8 cellular contexts compared by ENCODE assay signal in genomic region chr6:149934249-149935156, GRCh38. TPM values are rescaled to one million over a fixed set of nuclear protein-coding genes. Genes with fewer than 3 reads are reported as not detected.
DNase-seq lines count a peak whose midpoint lies in the region; ATAC-seq lines count a peak whose summit lies in the region.

No MANE protein-coding gene starts in this region.

- ATAC-seq in left lobe of liver, result peak; percentile 89
- ATAC-seq in HG03039 (IDR thresholded peaks at IDR 0.05; ENCODE audit: unreplicated experiment), result no peak

- peak; percentile 65 to 71 for DNase-seq in SHP77 (lab: John Stamatoyannopoulos, UW)
- DNase-seq in SHP77 treated with DMSO at 0.1 percent for 48 hours (lab: John Stamatoyannopoulos, UW), result no peak
- DNase-seq in NCI-H2171 treated with DMSO at 0.1 percent for 48 hours (lab: John Stamatoyannopoulos, UW), result peak; percentile 69
- peak; percentile 64 for DNase-seq in activated CD4-positive, CD25-positive, alpha-beta regulatory T cell treated with anti-CD3 and anti-CD28 coated beads, Interleukin-2, amount 50 U/mL, for 16 hours (ENCODE audit: low read depth, low spot score)
- DNase-seq in cerebellum (ENCODE audit: low spot score), result peak; percentile 59
- DNase-seq in left lobe of liver (ENCODE audit: low spot score), result peak; percentile 56
- DNase-seq in stimulated activated CD4-positive, alpha-beta T cell treated with anti-CD3 and anti-CD28 coated beads, Interleukin-4, amount 100 ng/mL, for 24 hours, result peak; percentile 78

RNA-seq across cellular contexts. Expression of gene ULBP2, which starts 7.3 kb away (rescaled TPM):
- 3.2 TPM for total RNA-seq in cerebellum
- total RNA-seq in left lobe of liver, result 0.18 TPM

RNA-seq across cellular contexts. Expression of gene RAET1G, which starts 11.6 kb away (rescaled TPM):
- total RNA-seq in cerebellum (not detected), left lobe of liver (not detected)

RNA-seq across cellular contexts. Expression of gene ULBP1, which starts 29.2 kb away (rescaled TPM):
- total RNA-seq in cerebellum (0.82 TPM), left lobe of liver (0.08 TPM)

RNA-seq across cellular contexts. Expression of gene RAET1E, which starts 36.6 kb away (rescaled TPM):
- total RNA-seq in cerebellum (not detected), left lobe of liver (not detected)
